Comparison of ENCODE assay signal across 1 cellular context in the genomic region with DNA sequence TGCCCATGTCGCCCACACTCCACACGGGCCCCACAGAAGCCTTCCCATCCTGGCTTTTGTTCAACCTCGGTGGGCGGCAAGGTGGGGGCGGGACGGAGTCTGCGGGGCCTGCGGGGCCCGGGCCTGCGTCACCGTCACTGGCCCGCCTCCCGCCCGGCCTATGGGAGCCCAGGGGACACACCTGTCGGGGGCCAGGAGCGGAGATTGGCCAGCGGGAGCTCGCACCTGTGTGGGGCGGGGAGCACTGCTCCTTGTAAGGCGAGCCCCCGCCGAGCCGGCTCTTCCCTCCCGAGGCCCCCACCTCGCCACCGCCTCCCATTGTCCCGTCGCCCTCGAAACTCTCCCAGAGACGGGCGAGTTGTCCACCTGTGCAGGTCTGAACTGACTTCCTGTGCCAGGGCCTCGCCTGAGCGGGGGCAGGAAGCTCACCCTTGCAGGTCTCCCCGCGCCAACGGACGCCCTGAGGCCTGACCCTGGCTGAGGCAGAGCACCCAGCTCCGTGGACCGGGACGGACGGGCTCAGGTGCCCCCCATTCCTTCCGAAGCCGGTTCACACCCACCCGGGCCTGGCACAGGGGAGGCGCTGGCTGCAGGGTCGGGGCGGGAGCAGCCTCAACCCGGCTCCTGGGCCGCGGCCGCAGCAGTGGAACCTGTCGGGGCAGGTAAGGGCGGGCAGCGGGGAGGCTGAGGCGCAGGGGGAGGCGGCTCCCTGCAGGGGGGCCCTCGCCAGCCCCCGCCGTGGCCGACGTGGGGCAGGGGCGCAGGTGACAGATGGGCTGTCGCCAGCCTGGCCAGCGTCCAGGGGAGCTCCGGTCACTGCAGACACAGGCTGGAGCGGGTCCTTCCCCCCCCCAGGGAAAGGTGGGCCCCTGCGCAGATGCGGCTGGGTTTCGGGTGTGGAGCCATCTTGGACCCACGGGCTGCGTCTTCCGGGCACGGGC.
TF ChIP-seq lines count a peak whose summit lies in the region.

No MANE protein-coding gene starts in this region.

TF ChIP-seq in K562, 482 proteins besides CTCF, POLR2A, EP300 and RAD21:
- TF ChIP-seq ZKSCAN3 (CRISPR knock-in tag; IDR thresholded peaks at IDR 0.05) (no peak), STAG1 (CRISPR knock-in tag; IDR thresholded peaks at IDR 0.05; ENCODE audit: borderline replicate concordance) (0 out of 2 replicates have a peak, but pooled peaks have one; percentile 9)
